13 cellular contexts compared by ENCODE assay signal in the genomic region with DNA sequence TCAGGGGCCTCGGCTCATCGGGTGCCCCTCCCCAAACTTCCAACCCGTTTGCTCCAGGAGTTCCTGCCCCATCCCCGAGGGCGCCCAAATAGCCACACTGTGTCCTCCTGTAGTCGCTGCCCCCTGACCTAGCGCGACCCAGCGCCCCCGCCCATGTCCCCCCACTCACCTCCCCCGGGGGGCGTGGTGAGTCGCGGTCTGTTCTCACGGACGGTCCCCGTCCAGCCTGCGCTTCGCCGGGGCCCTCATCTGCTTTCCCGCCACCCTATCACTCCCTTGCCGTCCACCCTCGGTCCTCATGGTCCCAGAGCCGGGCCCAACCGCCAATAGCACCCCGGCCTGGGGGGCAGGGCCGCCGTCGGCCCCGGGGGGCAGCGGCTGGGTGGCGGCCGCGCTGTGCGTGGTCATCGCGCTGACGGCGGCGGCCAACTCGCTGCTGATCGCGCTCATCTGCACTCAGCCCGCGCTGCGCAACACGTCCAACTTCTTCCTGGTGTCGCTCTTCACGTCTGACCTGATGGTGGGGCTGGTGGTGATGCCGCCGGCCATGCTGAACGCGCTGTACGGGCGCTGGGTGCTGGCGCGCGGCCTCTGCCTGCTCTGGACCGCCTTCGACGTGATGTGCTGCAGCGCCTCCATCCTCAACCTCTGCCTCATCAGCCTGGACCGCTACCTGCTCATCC. TPM values are rescaled to one million over a fixed set of nuclear protein-coding genes. Genes with fewer than 3 reads are reported as not detected.
DNase-seq lines count a peak whose midpoint lies in the region; ATAC-seq, FAIRE-seq and TF ChIP-seq lines count a peak whose summit lies in the region.
"Had no signal": no experiment of that assay in that cellular context is flagged by ENCODE, and none has a peak within 500 bp of the region (broad histone marks: within the 10 kb centered on the region; RNA-seq: fewer than 3 reads in every experiment).

No MANE protein-coding gene starts in this region.

- intact Hi-C loops in HepG2 (cut with micrococcal nuclease; ENCODE audit: unreplicated experiment), result no loop called here
- intact Hi-C loops in right lobe of liver (cut with DNase I), result no loop called here
- intact Hi-C loops in ascending aorta (cut with DNase I), result no loop called here

- H3K27me3 ChIP-seq in HepG2 (ENCODE audit: control insufficient read depth in 1 of 2, insufficient read depth in 2 of 2, low read length in 2 of 2), result peaks cover 10 to 58% of the 10 kb centered on the region in 2 experiments; a peak in 4 of 5 replicates
- H3K27me3 ChIP-seq in right lobe of liver, result peaks cover 3 to 11% of the 10 kb centered on the region in 2 donors
- H3K27me3 ChIP-seq in ascending aorta, result peaks cover 10% of the 10 kb centered on the region

- no peaks in the 10 kb centered on the region for H3K36me3 ChIP-seq in HepG2 (replicated peaks in 1 of 2; ENCODE audit: control insufficient read depth in 1 of 2, insufficient read depth in 2 of 2, low read length in 2 of 2)
- no peaks in the 10 kb centered on the region for H3K36me3 ChIP-seq in right lobe of liver
- H3K36me3 ChIP-seq in ascending aorta, result no peaks in the 10 kb centered on the region
- H3K36me3 ChIP-seq: gastroesophageal sphincter had no signal

- TF ChIP-seq CTCF in HepG2 (CRISPR knock-in tag; IDR thresholded peaks at IDR 0.05) (no peak), right lobe of liver (IDR thresholded peaks at IDR 0.05) (no peak), ascending aorta (IDR thresholded peaks at IDR 0.05) (no peak)

- H3K4me1 Mint-ChIP-seq in immature natural killer cell, result peaks cover 6 to 17% of the 10 kb centered on the region in 2 donors

- peaks cover 15% of the 10 kb centered on the region for H3K4me1 ChIP-seq in HepG2 (ENCODE audit: insufficient read depth, low read length)
- peaks cover 0 to 7% (median 0%) of the 10 kb centered on the region in 4 donors for H3K4me1 ChIP-seq in right lobe of liver
- H3K4me1 ChIP-seq in ascending aorta, result peaks cover 2 to 7% of the 10 kb centered on the region in 2 donors

- H3K9me3 Mint-ChIP-seq in immature natural killer cell, result no peaks in the 10 kb centered on the region

- CTCF ChIA-PET in HepG2 (lab: Yijun Ruan, JAX; ENCODE audit: low intra/inter-chr PET ratio, low total read pairs), result no interaction called here

- no peak for TF ChIP-seq RAD21 in HepG2 (CRISPR knock-in tag; IDR thresholded peaks at IDR 0.05)

- no TSS peak for BruUV-seq in HepG2 (replicated peaks; lab: Mats Ljungman, UMichigan)

- 0 out of 2 replicates have a peak, but pooled peaks cover 2% of the 10 kb centered on the region for H4K20me1 ChIP-seq in HepG2 (ENCODE audit: insufficient read depth, low read length)

- H3K27ac ChIP-seq in HepG2 (ENCODE audit: extremely low read length, insufficient read depth, low read length) (no peak overlapping the region), right lobe of liver (no peak overlapping the region), ascending aorta (no peak overlapping the region)
- H3K27ac ChIP-seq: gastroesophageal sphincter had no signal

- no peak overlapping the region for H3K9ac ChIP-seq in HepG2 (ENCODE audit: insufficient read depth, low read depth, low read length)

- H3K36me3 Mint-ChIP-seq in immature natural killer cell, result peaks cover 0 to 6% (median 0%) of the 10 kb centered on the region in 3 donors

- peak overlapping the region; percentile 79 for H3K4me2 ChIP-seq in HepG2 (ENCODE audit: low read depth, low read length)

- H3K27ac Mint-ChIP-seq in immature natural killer cell, result no peak overlapping the region
- H3K27ac Mint-ChIP-seq: CD14-positive monocyte had no signal

- no peak overlapping the region for H2AFZ ChIP-seq in HepG2 (ENCODE audit: low read length)

- no peaks in the 10 kb centered on the region for H3K9me3 ChIP-seq in HepG2 (ENCODE audit: low read length)
- H3K9me3 ChIP-seq in right lobe of liver, result no peaks in the 10 kb centered on the region
- H3K9me3 ChIP-seq in ascending aorta, result no peaks in the 10 kb centered on the region
- H3K9me3 ChIP-seq: gastroesophageal sphincter had no signal

- no peak for FAIRE-seq in HepG2 (lab: Jason Lieb, UNC)
- FAIRE-seq: bronchial epithelial cell had no signal

- WGBS in HepG2 (ENCODE audit: low lambda C conversion rate), result 31% methylated on average over 55 of the region's 63 CpGs
- WGBS in right lobe of liver (ENCODE audit: insufficient coverage, low coverage, low lambda C conversion rate, missing lambda C conversion rate), result 4% methylated on average over 21 of the region's 63 CpGs

- H3K27me3 Mint-ChIP-seq in immature natural killer cell (ENCODE audit: low read depth in 3 of 3), result peaks cover 19 to 27% (median 19%) of the 10 kb centered on the region in 3 donors

- in situ Hi-C loops in HepG2 (cut with HindIII; ENCODE audit: extremely low pct_ligation_motif_present, low pct_unique_long_range_greater_than_20kb), result no loop called here

- DNase-seq in HepG2 (ENCODE audit: low spot score) (no peak), right lobe of liver (no peak), ascending aorta (ENCODE audit: low spot score in 2 of 2) (no peak), immature natural killer cell (no peak), superior temporal gyrus (ENCODE audit: extremely low spot score) (no peak), OCI-M1 (lab: John Stamatoyannopoulos, UW) (no peak), NCI-H1105 (lab: John Stamatoyannopoulos, UW) (no peak)
- DNase-seq: activated CD4-positive, alpha-beta T cell treated with anti-CD3 and anti-CD28 coated beads, Interleukin-2, amount 50 U/mL, for 4 hours; substantia nigra had no signal

- peak overlapping the region in 3 of 5 donors; percentile 33 to 67 (median 61) for H3K4me3 Mint-ChIP-seq in immature natural killer cell

- TF ChIP-seq EP300 in HepG2 (IDR thresholded peaks at IDR 0.05; ENCODE audit: low read depth in 2 of 2, low read length in 2 of 2) (no peak), HepG2 (CRISPR knock-in tag; IDR thresholded peaks at IDR 0.05; ENCODE audit: borderline replicate concordance) (no peak)

- POLR2A ChIA-PET in HepG2 (lab: Yijun Ruan, JAX), result no interaction called here

- no peaks in the 10 kb centered on the region for H3K79me2 ChIP-seq in HepG2 (ENCODE audit: insufficient read depth, low read length)

- H3K4me3 ChIP-seq in HepG2 (replicated peaks in 1 of 3; ENCODE audit: insufficient read depth in 1 of 3, low read depth in 2 of 3, low read length in 3 of 3) (peak overlapping the region in 2 of 3 experiments; percentile 21 to 69; a peak in 3 of 6 replicates), right lobe of liver (no peak overlapping the region), ascending aorta (peak overlapping the region; percentile 42 to 59)

- peak; percentile 21 for ATAC-seq in HepG2
- no peak for ATAC-seq in right lobe of liver
- ATAC-seq in GM18517 (IDR thresholded peaks at IDR 0.05; ENCODE audit: unreplicated experiment), result no peak
- ATAC-seq: gastroesophageal sphincter had no signal

- TF ChIP-seq POLR2A in HepG2 (IDR thresholded peaks at IDR 0.05; ENCODE audit: insufficient read depth in 1 of 2, low read depth in 2 of 2, low read length in 2 of 2), result no peak
- no peak for TF ChIP-seq POLR2A in right lobe of liver (IDR thresholded peaks at IDR 0.05)

RNA-seq across cellular contexts. Expression of gene HTR6, which starts 0.9 kb away (rescaled TPM):
- total RNA-seq in HepG2 (2016; rRNA removed; fragmentation: Illumina TruSeq; extraction: Trizol), result 0.04 TPM in 1 of 2 replicates, not detected in the other
- total RNA-seq in HepG2 (2016; cell fraction: cytosol; rRNA removed; fragmentation: Illumina TruSeq; extraction: Trizol; ENCODE audit: low read depth), result not detected in 2 replicates
- total RNA-seq in HepG2 (2016; cell fraction: insoluble cytoplasmic fraction; rRNA removed; fragmentation: Illumina TruSeq; extraction: Trizol), result not detected in 2 replicates
- total RNA-seq in HepG2 (2016; cell fraction: membrane; rRNA removed; fragmentation: Illumina TruSeq; extraction: Trizol), result not detected in 2 replicates
- not detected in 2 replicates for total RNA-seq in HepG2 (2016; cell fraction: nucleus; rRNA removed; fragmentation: Illumina TruSeq; extraction: Trizol)
- 0.05 TPM in 1 of 2 replicates, not detected in the other for polyA plus RNA-seq in HepG2 (2011; rRNA removed)
- polyA plus RNA-seq in HepG2 (2011; cell fraction: cytosol; rRNA removed), result not detected in 2 replicates
- not detected in 2 replicates for polyA plus RNA-seq in HepG2 (2011; cell fraction: nucleus; rRNA removed)
- not detected in 2 replicates for polyA plus RNA-seq in HepG2 (2012)
- not detected in 2 replicates for polyA plus RNA-seq in HepG2 (2016; cell fraction: cytosol; fragmentation: Illumina TruSeq; extraction: Trizol; ENCODE audit: low read depth)
- polyA plus RNA-seq in HepG2 (2016; cell fraction: insoluble cytoplasmic fraction; fragmentation: Illumina TruSeq; extraction: Trizol; ENCODE audit: low read depth), result not detected in 2 replicates
- not detected in 2 replicates for polyA plus RNA-seq in HepG2 (2016; cell fraction: membrane; fragmentation: Illumina TruSeq; extraction: Trizol; ENCODE audit: low read depth)
- not detected in 2 replicates for polyA plus RNA-seq in HepG2 (2016; cell fraction: nucleus; fragmentation: Illumina TruSeq; extraction: Trizol; ENCODE audit: insufficient read depth, low read depth)
- not detected in 2 replicates for polyA minus RNA-seq in HepG2 (2011; rRNA and poly(A)+ RNA removed; ENCODE audit: low replicate concordance)
- polyA minus RNA-seq in HepG2 (2011; cell fraction: cytosol; rRNA and poly(A)+ RNA removed), result not detected in 2 replicates
- not detected in 2 replicates for polyA minus RNA-seq in HepG2 (2011; cell fraction: nucleus; rRNA and poly(A)+ RNA removed)
- not detected for total RNA-seq in right lobe of liver
- not detected for total RNA-seq in ascending aorta
- polyA plus RNA-seq in immature natural killer cell, result not detected
- total RNA-seq: bronchial epithelial cell, gastroesophageal sphincter had no signal
- polyA plus RNA-seq: CD14-positive monocyte had no signal

RNA-seq across cellular contexts. Expression of gene NBL1, which starts 21.5 kb away (rescaled TPM):
- total RNA-seq in HepG2 (2016; rRNA removed; fragmentation: Illumina TruSeq; extraction: Trizol), result 1.9 and 2.7 TPM in 2 replicates
- total RNA-seq in HepG2 (2016; cell fraction: cytosol; rRNA removed; fragmentation: Illumina TruSeq; extraction: Trizol; ENCODE audit: low read depth), result 2.8 and 4.1 TPM in 2 replicates
- total RNA-seq in HepG2 (2016; cell fraction: insoluble cytoplasmic fraction; rRNA removed; fragmentation: Illumina TruSeq; extraction: Trizol), result 2.8 and 3.1 TPM in 2 replicates
- total RNA-seq in HepG2 (2016; cell fraction: membrane; rRNA removed; fragmentation: Illumina TruSeq; extraction: Trizol), result 5.9 and 6.3 TPM in 2 replicates
- total RNA-seq in HepG2 (2016; cell fraction: nucleus; rRNA removed; fragmentation: Illumina TruSeq; extraction: Trizol), result 2.3 and 3.4 TPM in 2 replicates
- polyA plus RNA-seq in HepG2 (2011; rRNA removed), result 13.8 and 17.5 TPM in 2 replicates
- polyA plus RNA-seq in HepG2 (2011; cell fraction: cytosol; rRNA removed), result 6.0 and 10.2 TPM in 2 replicates
- polyA plus RNA-seq in HepG2 (2011; cell fraction: nucleus; rRNA removed), result 7.1 and 10.2 TPM in 2 replicates
- polyA plus RNA-seq in HepG2 (2012), result 3.2 TPM in 2 replicates
- 4.3 and 4.8 TPM in 2 replicates for polyA plus RNA-seq in HepG2 (2016; cell fraction: cytosol; fragmentation: Illumina TruSeq; extraction: Trizol; ENCODE audit: low read depth)
- polyA plus RNA-seq in HepG2 (2016; cell fraction: insoluble cytoplasmic fraction; fragmentation: Illumina TruSeq; extraction: Trizol; ENCODE audit: low read depth), result 2.1 and 2.4 TPM in 2 replicates
- polyA plus RNA-seq in HepG2 (2016; cell fraction: membrane; fragmentation: Illumina TruSeq; extraction: Trizol; ENCODE audit: low read depth), result 5.5 and 7.0 TPM in 2 replicates
- polyA plus RNA-seq in HepG2 (2016; cell fraction: nucleus; fragmentation: Illumina TruSeq; extraction: Trizol; ENCODE audit: insufficient read depth, low read depth), result 3.7 and 4.3 TPM in 2 replicates
- 26.9 and 216 TPM in 2 replicates for polyA minus RNA-seq in HepG2 (2011; rRNA and poly(A)+ RNA removed; ENCODE audit: low replicate concordance)
- polyA minus RNA-seq in HepG2 (2011; cell fraction: cytosol; rRNA and poly(A)+ RNA removed), result 3.2 and 4.0 TPM in 2 replicates
- polyA minus RNA-seq in HepG2 (2011; cell fraction: nucleus; rRNA and poly(A)+ RNA removed), result 1.1 and 1.4 TPM in 2 replicates
- 1 to 10 TPM; 2.2 to 5.7 (median 3.4) TPM for total RNA-seq in right lobe of liver
- total RNA-seq in ascending aorta, result 157 TPM
- 1 to 10 TPM in 1 of 3 donors, under 1 TPM in 1, not detected in 1; 0.44 to 2.7 TPM for polyA plus RNA-seq in immature natural killer cell
- polyA plus RNA-seq: CD14-positive monocyte had no signal

Comparison
In these comparisons a context has a peak if more than half of its experiments do, and no peak if none do; other contexts are left out.
1. H3K4me3 ChIP-seq: peak in HepG2 (2 of 3) and ascending aorta (2 of 2); none in right lobe of liver (0 of 3).
2. RNA of gene NBL1, which starts 21.5 kb away (total RNA-seq): 157 TPM in ascending aorta (single experiment); 2.2 to 5.7 TPM in right lobe of liver and 1.9 to 6.3 TPM in HepG2; every median in the first group is over 10 times any median in the second.